In genomic region chr3:170848294-170848917, GRCh38 we compare ENCODE assay signal across 2 cellular contexts.
TF ChIP-seq lines count a peak whose summit lies in the region.

No MANE protein-coding gene starts in this region.

TF ChIP-seq in endothelial cell of umbilical vein, 7 proteins besides CTCF, POLR2A, EP300 and RAD21 (continued from another document):
- no peak for TF ChIP-seq MAX (IDR thresholded peaks at IDR 0.05; ENCODE audit: insufficient read depth, insufficient read length)
- no peak for TF ChIP-seq GATA2 (IDR thresholded peaks at IDR 0.05; ENCODE audit: insufficient read depth, insufficient read length, low read depth, low read length)
- TF ChIP-seq EZH2 (IDR thresholded peaks at IDR 0.05; ENCODE audit: borderline replicate concordance, low read depth, low read length, severe bottlenecking) = no peak

TF ChIP-seq in GM23338, 12 proteins besides CTCF, POLR2A, EP300 and RAD21 (continued from another document):
- TF ChIP-seq REST (IDR thresholded peaks at IDR 0.05; ENCODE audit: unreplicated experiment) (no peak), JUNB (IDR thresholded peaks at IDR 0.05; ENCODE audit: unreplicated experiment) (no peak), CREB1 (CRISPR knock-in tag; IDR thresholded peaks at IDR 0.05; ENCODE audit: low read depth) (no peak), POLR2AphosphoS5 (IDR thresholded peaks at IDR 0.05; ENCODE audit: low read depth) (no peak), ETS1 (IDR thresholded peaks at IDR 0.05) (no peak), ZNF331 (CRISPR knock-in tag; IDR thresholded peaks at IDR 0.05; ENCODE audit: low read depth) (no peak), ZNF462 (CRISPR knock-in tag; IDR thresholded peaks at IDR 0.05) (no peak)
